In the genomic region with DNA sequence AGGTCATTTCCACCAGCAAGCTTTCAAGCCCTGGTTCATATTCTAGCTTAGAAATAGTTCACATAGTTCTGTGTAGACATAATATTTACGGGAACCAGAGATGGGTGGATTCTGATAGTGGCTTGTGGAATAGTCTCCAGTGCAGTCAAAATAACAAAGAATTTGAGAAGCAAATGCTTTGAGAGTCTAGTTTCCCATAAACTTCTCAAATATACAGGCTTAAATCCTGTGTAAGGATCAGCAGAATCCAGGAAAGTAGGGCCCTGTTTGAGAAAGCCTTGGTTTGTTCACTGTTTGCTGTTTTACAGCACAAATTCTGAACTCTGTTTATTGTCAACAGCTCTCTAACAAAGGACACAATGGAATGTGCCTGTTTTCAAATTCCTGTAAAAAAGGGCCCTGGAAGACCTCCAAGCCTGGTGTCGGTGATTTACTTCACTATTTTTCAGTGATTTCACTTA, we compare ENCODE assay signal across 11 cellular contexts. TPM values are rescaled to one million over a fixed set of nuclear protein-coding genes. Genes with fewer than 3 reads are reported as not detected.
DNase-seq lines count a peak whose midpoint lies in the region; ATAC-seq and TF ChIP-seq lines count a peak whose summit lies in the region.
"Had no signal": no experiment of that assay in that cellular context is flagged by ENCODE, and none has a peak within 500 bp of the region (broad histone marks: within the 10 kb centered on the region; RNA-seq: fewer than 3 reads in every experiment).

No MANE protein-coding gene starts in this region.

- H3K4me3 ChIP-seq in heart right ventricle = no peak overlapping the region
- peak overlapping the region; percentile 29 for H3K4me3 ChIP-seq in parathyroid adenoma (ENCODE audit: low read depth, low read length)

- peak overlapping the region; percentile 0 to 74 (median 62) for H3K27ac ChIP-seq in heart right ventricle
- H3K27ac ChIP-seq in parathyroid adenoma = peak overlapping the region; percentile 89

- H3K36me3 ChIP-seq in heart right ventricle (no peaks in the 10 kb centered on the region), parathyroid adenoma (ENCODE audit: control insufficient read depth, insufficient read depth, low read length) (no peaks in the 10 kb centered on the region)

- H3K4me1 ChIP-seq in heart right ventricle (peaks cover 0 to 28% (median 16%) of the 10 kb centered on the region in 9 donors), parathyroid adenoma (peaks cover 41% of the 10 kb centered on the region)

- H3K9ac ChIP-seq in parathyroid adenoma = no peak overlapping the region

- H3K79me2 ChIP-seq in parathyroid adenoma = no peaks in the 10 kb centered on the region

- ATAC-seq in Right ventricle myocardium superior (ENCODE audit: poor library complexity) = peak; percentile 45
- ATAC-seq in heart right ventricle = peak in 5 of 8 donors; percentile 29 to 76 (median 57)
- ATAC-seq in stimulated activated naive CD8-positive, alpha-beta T cell treated with anti-CD3 and anti-CD28 coated beads, Interleukin-15, Interleukin-2, amounts not matched to agents 100 U/mL and 50 U/mL, for 24 hours = no peak
- ATAC-seq in GM21529 (IDR thresholded peaks at IDR 0.05; ENCODE audit: unreplicated experiment) = no peak
- ATAC-seq: esophagus mucosa had no signal

- H3K9me3 ChIP-seq in heart right ventricle (no peaks in the 10 kb centered on the region), parathyroid adenoma (ENCODE audit: control insufficient read depth, low read length) (no peaks in the 10 kb centered on the region)

- DNase-seq in Right ventricle myocardium superior (no peak), cardiac septum (ENCODE audit: low spot score) (no peak), heart right ventricle (no peak), activated gamma-delta T cell (lab: John Stamatoyannopoulos, UW) (no peak), foreskin melanocyte (no peak)
- no peak for DNase-seq in stimulated activated naive CD8-positive, alpha-beta T cell treated with anti-CD3 and anti-CD28 coated beads, Interleukin-15, Interleukin-2, amounts not matched to agents 100 U/mL and 50 U/mL, for 24 hours
- DNase-seq: 8988T, NCI-H510A had no signal

- H3K27me3 ChIP-seq in heart right ventricle (no peaks in the 10 kb centered on the region), parathyroid adenoma (ENCODE audit: control insufficient read depth, insufficient read depth, low read length) (no peaks in the 10 kb centered on the region)

- H3K4me2 ChIP-seq in parathyroid adenoma (ENCODE audit: low read length) = peak overlapping the region; percentile 25

- intact Hi-C loops in Right ventricle myocardium superior (cut with DNase I) (no loop called here), cardiac septum (cut with DNase I) (no loop called here), heart right ventricle (cut with DNase I) (no loop called here)

- peak overlapping the region; percentile 70 for H2AFZ ChIP-seq in parathyroid adenoma

- TF ChIP-seq CTCF in heart right ventricle (IDR thresholded peaks at IDR 0.05) (no peak), parathyroid adenoma (IDR thresholded peaks at IDR 0.05) (no peak)

- 35 to 41% methylated on average over 2 of the region's 2 CpGs for WGBS in heart right ventricle, 2 donors

RNA-seq across cellular contexts. Expression of gene FOS, which starts 11.5 kb away (rescaled TPM):
- total RNA-seq in Right ventricle myocardium superior (11.9 TPM), cardiac septum (25.8 TPM), heart right ventricle (100 to 1,000 TPM in 3 of 10 donors, 10 to 100 TPM in 6, 1 to 10 TPM in 1; 9.3 to 173 (median 64.0) TPM)
- polyA plus RNA-seq in heart right ventricle = 10 to 100 TPM; 17.3 to 49.9 TPM

Comparison
In these comparisons a context has a peak if more than half of its experiments do, and no peak if none do; other contexts are left out.
1. ATAC-seq: peak in Right ventricle myocardium superior (single experiment) and heart right ventricle (5 of 8); none in stimulated activated naive CD8-positive, alpha-beta T cell treated with anti-CD3 and anti-CD28 coated beads, Interleukin-15, Interleukin-2, amounts not matched to agents 100 U/mL and 50 U/mL, for 24 hours (single experiment) and GM21529 (single experiment).